8 cellular contexts compared by ENCODE assay signal in genomic region chr16:56789360-56789759, GRCh38. TPM values are rescaled to one million over a fixed set of nuclear protein-coding genes. Genes with fewer than 3 reads are reported as not detected.
DNase-seq lines count a peak whose midpoint lies in the region; ATAC-seq, FAIRE-seq and TF ChIP-seq lines count a peak whose summit lies in the region.

No MANE protein-coding gene starts in this region.

- H2AFZ ChIP-seq in OCI-LY1 (ENCODE audit: low read length), result no peak overlapping the region
- H2AFZ ChIP-seq in osteoblast (ENCODE audit: low read length), result no peak overlapping the region
- H2AFZ ChIP-seq in smooth muscle cell (ENCODE audit: low read depth), result no peak overlapping the region

- H3K9me2 ChIP-seq in OCI-LY1 (ENCODE audit: low read depth, low read length), result no peaks in the 10 kb centered on the region

- ATAC-seq in GM18511 (IDR thresholded peaks at IDR 0.05; ENCODE audit: unreplicated experiment), result no peak

- H3K4me2 ChIP-seq in OCI-LY1 (ENCODE audit: low read length) (no peak overlapping the region), osteoblast (ENCODE audit: insufficient read depth, low read length) (no peak overlapping the region), smooth muscle cell (no peak overlapping the region)

- peak; percentile 75 for FAIRE-seq in H54 (lab: Jason Lieb, UNC)

- 94% methylated on average over 5 of the region's 5 CpGs for WGBS in smooth muscle cell (ENCODE audit: low lambda C conversion rate)

- no peak overlapping the region for H3K27ac ChIP-seq in OCI-LY1 (ENCODE audit: low read depth, low read length, poor library complexity, severe bottlenecking)
- no peak overlapping the region for H3K27ac ChIP-seq in osteoblast (ENCODE audit: low read depth, low read length)
- H3K27ac ChIP-seq in smooth muscle cell (ENCODE audit: low read depth), result no peak overlapping the region

- H3K4me1 ChIP-seq in OCI-LY1 (ENCODE audit: insufficient read depth, low read length, severe bottlenecking) (no peaks in the 10 kb centered on the region), osteoblast (ENCODE audit: insufficient read depth, low read length) (no peaks in the 10 kb centered on the region), smooth muscle cell (ENCODE audit: low read depth) (peaks cover 39% of the 10 kb centered on the region)

- H3K79me2 ChIP-seq in OCI-LY1 (ENCODE audit: insufficient read depth, low read length) (no peaks in the 10 kb centered on the region), osteoblast (ENCODE audit: insufficient read depth, low read length) (peaks cover 18% of the 10 kb centered on the region), smooth muscle cell (ENCODE audit: low read depth) (no peaks in the 10 kb centered on the region)

- H3K9ac ChIP-seq in OCI-LY1 (ENCODE audit: low read length) (no peak overlapping the region), smooth muscle cell (ENCODE audit: low read depth) (no peak overlapping the region)

- no peak for TF ChIP-seq POLR2A in H54 (IDR thresholded peaks at IDR 0.05; ENCODE audit: low read depth, low read length)

- H4K20me1 ChIP-seq in OCI-LY1 (ENCODE audit: insufficient read depth, low read length) (no peaks in the 10 kb centered on the region), osteoblast (ENCODE audit: insufficient read depth, low read length) (no peaks in the 10 kb centered on the region), smooth muscle cell (ENCODE audit: low read depth) (peaks cover 45% of the 10 kb centered on the region)

- no peak overlapping the region for H3K4me3 ChIP-seq in OCI-LY1 (ENCODE audit: low read depth, low read length, poor library complexity, severe bottlenecking)
- no peak overlapping the region for H3K4me3 ChIP-seq in osteoblast (ENCODE audit: insufficient read depth, low read length)
- no peak overlapping the region for H3K4me3 ChIP-seq in smooth muscle cell

- DNase-seq in AML-193 (lab: John Stamatoyannopoulos, UW) (peak; percentile 21 to 31), H54 (ENCODE audit: insufficient read length, low spot score) (peak; percentile 16), dermis blood vessel endothelial cell (peak; percentile 76), osteoblast (ENCODE audit: insufficient read length, low spot score, missing footprints) (no peak), putamen (ENCODE audit: low spot score) (no peak), smooth muscle cell (lab: John Stamatoyannopoulos, UW; ENCODE audit: unreplicated experiment) (no peak)

- H3F3A ChIP-seq in OCI-LY1 (ENCODE audit: insufficient read depth, low read length) (no peaks in the 10 kb centered on the region), smooth muscle cell (ENCODE audit: low read depth) (no peaks in the 10 kb centered on the region)

- H3K36me3 ChIP-seq in OCI-LY1 (ENCODE audit: insufficient read depth, low read length) (no peaks in the 10 kb centered on the region), osteoblast (ENCODE audit: insufficient read depth, low read length) (no peaks in the 10 kb centered on the region), smooth muscle cell (ENCODE audit: low read depth) (no peaks in the 10 kb centered on the region)

- H3K27me3 ChIP-seq in OCI-LY1 (ENCODE audit: insufficient read depth, low read length), result no peaks in the 10 kb centered on the region
- no peaks in the 10 kb centered on the region for H3K27me3 ChIP-seq in osteoblast (ENCODE audit: insufficient read depth, low read length)
- H3K27me3 ChIP-seq in smooth muscle cell (ENCODE audit: low read depth), result no peaks in the 10 kb centered on the region

- peak; percentile 56 for TF ChIP-seq CTCF in OCI-LY1 (IDR thresholded peaks at IDR 0.05; ENCODE audit: low read length)
- peak; percentile 62 for TF ChIP-seq CTCF in osteoblast (IDR thresholded peaks at IDR 0.05; ENCODE audit: extremely low read depth, low read depth, low read length)
- no peak for TF ChIP-seq CTCF in smooth muscle cell (IDR thresholded peaks at IDR 0.05; ENCODE audit: borderline replicate concordance, insufficient read depth, poor library complexity, severe bottlenecking)

- H3K9me3 ChIP-seq in OCI-LY1 (ENCODE audit: low read length), result no peaks in the 10 kb centered on the region
- no peaks in the 10 kb centered on the region for H3K9me3 ChIP-seq in osteoblast (ENCODE audit: low read depth, low read length)
- H3K9me3 ChIP-seq in smooth muscle cell (replicated peaks; ENCODE audit: low read depth), result no peaks in the 10 kb centered on the region

RNA-seq across cellular contexts. Expression of gene NUP93, which starts 59.4 kb away (rescaled TPM):
- total RNA-seq in dermis blood vessel endothelial cell, result 59.7 and 98.4 TPM in 2 replicates
- total RNA-seq in osteoblast, result 36.8 and 40.5 TPM in 2 replicates
- total RNA-seq in smooth muscle cell, result 40.7 and 45.6 TPM in 2 replicates
- polyA plus RNA-seq in smooth muscle cell, result 55.8 and 60.9 TPM in 2 replicates

Comparison
In these comparisons a context has a peak if more than half of its experiments do, and no peak if none do; other contexts are left out.
1. DNase-seq: peak in AML-193 (2 of 2), H54 (single experiment) and dermis blood vessel endothelial cell (single experiment); none in osteoblast (single experiment), putamen (single experiment) and smooth muscle cell (single experiment).